ENCODE assay signal across 16 cellular contexts in the genomic region with DNA sequence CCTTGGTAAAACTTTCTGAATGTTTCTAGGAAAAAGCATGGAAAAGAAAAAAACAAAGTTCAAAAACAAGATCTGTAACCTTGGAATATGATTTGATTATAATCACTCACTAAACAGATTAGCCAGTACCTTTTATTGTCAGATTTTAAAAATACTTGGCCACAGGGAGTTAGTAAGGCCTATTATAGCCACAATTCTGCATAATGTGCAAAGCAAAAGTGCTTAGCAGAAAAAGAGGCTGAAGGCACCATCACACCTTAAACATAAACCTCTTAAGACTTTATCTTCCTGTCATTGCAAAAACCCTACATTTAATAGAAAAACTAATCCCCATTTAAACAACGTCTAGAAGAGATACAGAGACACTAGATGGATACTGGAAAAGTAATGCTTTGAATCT. TPM values are rescaled to one million over a fixed set of nuclear protein-coding genes. Genes with fewer than 3 reads are reported as not detected.
DNase-seq lines count a peak whose midpoint lies in the region; ATAC-seq and TF ChIP-seq lines count a peak whose summit lies in the region.
"Had no signal": no experiment of that assay in that cellular context is flagged by ENCODE, and none has a peak within 500 bp of the region (broad histone marks: within the 10 kb centered on the region; RNA-seq: fewer than 3 reads in every experiment).

No MANE protein-coding gene starts in this region.

- ATAC-seq in SK-N-SH treated with all-trans-retinoic acid at 6 μM for 48 hours (no peak), HG03354 (IDR thresholded peaks at IDR 0.05; ENCODE audit: poor library complexity, severe bottlenecking, unreplicated experiment) (peak; percentile 68), HG03565 (IDR thresholded peaks at IDR 0.05; ENCODE audit: unreplicated experiment) (no peak), HG03196 (IDR thresholded peaks at IDR 0.05; ENCODE audit: unreplicated experiment) (no peak)
- ATAC-seq: stimulated activated naive CD8-positive, alpha-beta T cell treated with anti-CD3 and anti-CD28 coated beads, Interleukin-15, Interleukin-2, amounts not matched to agents 100 U/mL and 50 U/mL, for 24 hours had no signal

- H3K4me3 Mint-ChIP-seq in chondrocyte (ENCODE audit: unreplicated experiment) = no peak overlapping the region
- H3K4me3 Mint-ChIP-seq: H9 had no signal

- H2AFZ ChIP-seq in SK-N-SH (ENCODE audit: low read depth) = no peak overlapping the region

- H3K9me3 ChIP-seq in SK-N-SH (no peaks in the 10 kb centered on the region), skeletal muscle satellite cell (replicated peaks; ENCODE audit: low read length) (no peaks in the 10 kb centered on the region)

- H3K4me1 Mint-ChIP-seq in chondrocyte (ENCODE audit: low read depth) = peaks cover 55% of the 10 kb centered on the region

- H3K27me3 ChIP-seq in SK-N-SH (ENCODE audit: insufficient read depth) = no peaks in the 10 kb centered on the region
- no peaks in the 10 kb centered on the region for H3K27me3 ChIP-seq in skeletal muscle satellite cell (ENCODE audit: control insufficient read depth, insufficient read depth, low read length)

- no peak for TF ChIP-seq RAD21 in SK-N-SH (IDR thresholded peaks at IDR 0.05; ENCODE audit: low read length)

- H3K79me2 ChIP-seq in SK-N-SH (ENCODE audit: insufficient read depth) = peaks cover 97% of the 10 kb centered on the region

- no peaks in the 10 kb centered on the region for H3K27me3 Mint-ChIP-seq in chondrocyte (ENCODE audit: low read depth)

- TF ChIP-seq CTCF in SK-N-SH (IDR thresholded peaks at IDR 0.05) = no peak
- no peak for TF ChIP-seq CTCF in chondrocyte (IDR thresholded peaks at IDR 0.05)

- no peaks in the 10 kb centered on the region for H3K36me3 Mint-ChIP-seq in chondrocyte (ENCODE audit: low read depth)

- peak overlapping the region; percentile 2; the same call in 1 of the 2 replicates for H3K9ac ChIP-seq in SK-N-SH
- H3K9ac ChIP-seq in skeletal muscle satellite cell (ENCODE audit: low read depth, low read length) = peak overlapping the region; percentile 13

- H3K27ac ChIP-seq in SK-N-SH (ENCODE audit: low read depth in 2 of 2, low read length in 1 of 2) = peak overlapping the region; percentile 53 to 62
- H3K27ac ChIP-seq: 22Rv1 had no signal

- CTCF ChIA-PET in SK-N-SH (lab: Yijun Ruan, JAX) = interaction anchor here (1.1 to 1.3 kb wide), 2 partner anchors 13 to 120 kb away, joined by 4 read pairs; no protein-coding TSS in a partner anchor

- H3K4me2 ChIP-seq in SK-N-SH (peak overlapping the region; percentile 48), skeletal muscle satellite cell (ENCODE audit: low read length) (no peak overlapping the region)

- no peaks in the 10 kb centered on the region for H3K9me3 Mint-ChIP-seq in chondrocyte (ENCODE audit: low read depth)
- H3K9me3 Mint-ChIP-seq: H9 had no signal

- H3F3A ChIP-seq in SK-N-SH (replicated peaks; ENCODE audit: insufficient read depth) = peaks cover 7% of the 10 kb centered on the region

- H3K36me3 ChIP-seq in SK-N-SH (replicated peaks in 1 of 2; ENCODE audit: control insufficient read depth in 1 of 2, insufficient read depth in 2 of 2, low read length in 1 of 2) = no peaks in the 10 kb centered on the region
- peaks cover 3% of the 10 kb centered on the region for H3K36me3 ChIP-seq in skeletal muscle satellite cell (ENCODE audit: insufficient read depth, low read length)

- H3K4me1 ChIP-seq in SK-N-SH (ENCODE audit: control insufficient read depth in 1 of 2, insufficient read depth in 2 of 2, low read depth in 1 of 2, low read length in 1 of 2) = peaks cover 22 to 25% of the 10 kb centered on the region in 2 experiments
- peaks cover 41% of the 10 kb centered on the region for H3K4me1 ChIP-seq in skeletal muscle satellite cell (ENCODE audit: control insufficient read depth, insufficient read depth, low read length)

- no peak for TF ChIP-seq EP300 in SK-N-SH (IDR thresholded peaks at IDR 0.05; ENCODE audit: borderline replicate concordance in 1 of 2, low read depth in 1 of 2, low read length in 1 of 2)

- WGBS in SK-N-SH (ENCODE audit: low lambda C conversion rate) = 66% methylated on average over 1 of the region's 1 CpG

- H3K4me3 ChIP-seq in SK-N-SH (ENCODE audit: low read depth in 2 of 2, low read length in 1 of 2) (no peak overlapping the region), skeletal muscle satellite cell (ENCODE audit: low read length) (no peak overlapping the region)

- POLR2A ChIA-PET in SK-N-SH (lab: Yijun Ruan, JAX) = no interaction called here

- H4K20me1 ChIP-seq in SK-N-SH (ENCODE audit: insufficient read depth) = peaks cover 74% of the 10 kb centered on the region

- H3K27ac Mint-ChIP-seq in chondrocyte (ENCODE audit: unreplicated experiment) = peak overlapping the region; percentile 45
- H3K27ac Mint-ChIP-seq: H9 had no signal

- no peaks in the 10 kb centered on the region for H3K9me2 ChIP-seq in SK-N-SH

- DNase-seq in SK-N-SH = no peak
- DNase-seq in chondrocyte (ENCODE audit: low spot score) = no peak
- no peak for DNase-seq in NCI-H2171 treated with DMSO at 0.1 percent for 48 hours (lab: John Stamatoyannopoulos, UW)
- DNase-seq: activated naive CD4-positive, alpha-beta T cell treated with Interleukin-2 at 50 U/mL for 16 hours; caudate nucleus; DND-41; H9; NCI-H1105; SHP77; stimulated activated naive CD8-positive, alpha-beta T cell treated with anti-CD3 and anti-CD28 coated beads, Interleukin-15, Interleukin-2, amounts not matched to agents 100 U/mL and 50 U/mL, for 24 hours had no signal

TF ChIP-seq in SK-N-SH, 30 proteins besides CTCF, POLR2A, EP300 and RAD21 (continues in another document):
- TF ChIP-seq FOXM1 (IDR thresholded peaks at IDR 0.05; ENCODE audit: low read depth) (no peak), TAF1 (IDR thresholded peaks at IDR 0.05; ENCODE audit: borderline replicate concordance, low read depth, low read length) (no peak), GABPA (IDR thresholded peaks at IDR 0.05; ENCODE audit: low read depth) (no peak)
- TF ChIP-seq, protein P1, sequence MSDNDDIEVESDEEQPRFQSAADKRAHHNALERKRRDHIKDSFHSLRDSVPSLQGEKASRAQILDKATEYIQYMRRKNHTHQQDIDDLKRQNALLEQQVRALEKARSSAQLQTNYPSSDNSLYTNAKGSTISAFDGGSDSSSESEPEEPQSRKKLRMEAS (IDR thresholded peaks at IDR 0.05; ENCODE audit: low read depth) = no peak

TF ChIP-seq in SK-N-SH treated with all-trans-retinoic acid at 6 μM for 48 hours, 23 proteins besides CTCF, POLR2A, EP300 and RAD21 (continues in another document):
- TF ChIP-seq GLIS3 (CRISPR knock-in tag; IDR thresholded peaks at IDR 0.05) = no peak
- no peak for TF ChIP-seq ZNF8 (CRISPR knock-in tag; IDR thresholded peaks at IDR 0.05)
- no peak for TF ChIP-seq ISL1 (CRISPR knock-in tag; IDR thresholded peaks at IDR 0.05)
- TF ChIP-seq ZFP30 (CRISPR knock-in tag; IDR thresholded peaks at IDR 0.05) = no peak
- TF ChIP-seq TOX (CRISPR knock-in tag; IDR thresholded peaks at IDR 0.05; ENCODE audit: borderline replicate concordance) = no peak
- TF ChIP-seq, protein P2, sequence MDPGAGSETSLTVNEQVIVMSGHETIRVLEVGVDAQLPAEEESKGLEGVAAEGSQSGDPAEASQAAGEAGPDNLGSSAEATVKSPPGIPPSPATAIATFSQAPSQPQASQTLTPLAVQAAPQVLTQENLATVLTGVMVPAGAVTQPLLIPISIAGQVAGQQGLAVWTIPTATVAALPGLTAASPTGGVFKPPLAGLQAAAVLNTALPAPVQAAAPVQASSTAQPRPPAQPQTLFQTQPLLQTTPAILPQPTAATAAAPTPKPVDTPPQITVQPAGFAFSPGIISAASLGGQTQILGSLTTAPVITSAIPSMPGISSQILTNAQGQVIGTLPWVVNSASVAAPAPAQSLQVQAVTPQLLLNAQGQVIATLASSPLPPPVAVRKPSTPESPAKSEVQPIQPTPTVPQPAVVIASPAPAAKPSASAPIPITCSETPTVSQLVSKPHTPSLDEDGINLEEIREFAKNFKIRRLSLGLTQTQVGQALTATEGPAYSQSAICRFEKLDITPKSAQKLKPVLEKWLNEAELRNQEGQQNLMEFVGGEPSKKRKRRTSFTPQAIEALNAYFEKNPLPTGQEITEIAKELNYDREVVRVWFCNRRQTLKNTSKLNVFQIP (CRISPR knock-in tag; IDR thresholded peaks at IDR 0.05; ENCODE audit: borderline replicate concordance, low read depth) = no peak
- TF ChIP-seq TCF4 (CRISPR knock-in tag; IDR thresholded peaks at IDR 0.05; ENCODE audit: borderline replicate concordance) = no peak
- no peak for TF ChIP-seq RARB (CRISPR knock-in tag; IDR thresholded peaks at IDR 0.05)
- TF ChIP-seq ZNF70 (CRISPR knock-in tag; IDR thresholded peaks at IDR 0.05) = no peak
- TF ChIP-seq, protein P3, sequence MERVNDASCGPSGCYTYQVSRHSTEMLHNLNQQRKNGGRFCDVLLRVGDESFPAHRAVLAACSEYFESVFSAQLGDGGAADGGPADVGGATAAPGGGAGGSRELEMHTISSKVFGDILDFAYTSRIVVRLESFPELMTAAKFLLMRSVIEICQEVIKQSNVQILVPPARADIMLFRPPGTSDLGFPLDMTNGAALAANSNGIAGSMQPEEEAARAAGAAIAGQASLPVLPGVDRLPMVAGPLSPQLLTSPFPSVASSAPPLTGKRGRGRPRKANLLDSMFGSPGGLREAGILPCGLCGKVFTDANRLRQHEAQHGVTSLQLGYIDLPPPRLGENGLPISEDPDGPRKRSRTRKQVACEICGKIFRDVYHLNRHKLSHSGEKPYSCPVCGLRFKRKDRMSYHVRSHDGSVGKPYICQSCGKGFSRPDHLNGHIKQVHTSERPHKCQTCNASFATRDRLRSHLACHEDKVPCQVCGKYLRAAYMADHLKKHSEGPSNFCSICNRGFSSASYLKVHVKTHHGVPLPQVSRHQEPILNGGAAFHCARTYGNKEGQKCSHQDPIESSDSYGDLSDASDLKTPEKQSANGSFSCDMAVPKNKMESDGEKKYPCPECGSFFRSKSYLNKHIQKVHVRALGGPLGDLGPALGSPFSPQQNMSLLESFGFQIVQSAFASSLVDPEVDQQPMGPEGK (CRISPR knock-in tag; IDR thresholded peaks at IDR 0.05; ENCODE audit: borderline replicate concordance) = no peak
- no peak for TF ChIP-seq ARNTL (CRISPR knock-in tag; IDR thresholded peaks at IDR 0.05; ENCODE audit: borderline replicate concordance, low read depth)
- no peak for TF ChIP-seq PPARA (CRISPR knock-in tag; IDR thresholded peaks at IDR 0.05; ENCODE audit: borderline replicate concordance)
- TF ChIP-seq ZC3H10 (CRISPR knock-in tag; IDR thresholded peaks at IDR 0.05) = no peak
- TF ChIP-seq ZNF565 (CRISPR knock-in tag; conservative IDR thresholded peaks at IDR 0.05; ENCODE audit: low read depth) = no peak

RNA-seq across cellular contexts. Expression of a gene that starts 41.8 kb away (rescaled TPM):
- polyA plus RNA-seq in SK-N-SH (2012; rRNA removed) = 15.7 and 17.4 TPM in 2 replicates
- 21.1 and 21.5 TPM in 2 replicates for polyA plus RNA-seq in SK-N-SH (2012; cell fraction: cytosol; rRNA removed)
- 6.0 and 10.5 TPM in 2 replicates for polyA plus RNA-seq in SK-N-SH (2012; cell fraction: nucleus; rRNA removed)
- 41.2 to 60.9 TPM (median 58.5 TPM) in 3 replicates for total RNA-seq in chondrocyte
- total RNA-seq in skeletal muscle satellite cell (2012; rRNA removed) = 21.8 and 24.5 TPM in 2 replicates
